In genomic region chr12:6827437-6827894, GRCh38 we compare ENCODE assay signal across 8 cellular contexts. TPM values are rescaled to one million over a fixed set of nuclear protein-coding genes. Genes with fewer than 3 reads are reported as not detected.
DNase-seq lines count a peak whose midpoint lies in the region; ATAC-seq, FAIRE-seq and TF ChIP-seq lines count a peak whose summit lies in the region.

No MANE protein-coding gene starts in this region.

- H3K9me1 ChIP-seq in K562 (ENCODE audit: control insufficient read depth, insufficient read depth, low read length) = no peaks in the 10 kb centered on the region

- peak; percentile 87 for FAIRE-seq in K562 (lab: Jason Lieb, UNC)

- TF ChIP-seq CTCF in SK-N-SH (IDR thresholded peaks at IDR 0.05) = no peak
- TF ChIP-seq CTCF in K562 (IDR thresholded peaks at IDR 0.05 in 2 of 3, conservative IDR thresholded peaks at IDR 0.05 in 1 of 3; ENCODE audit: insufficient read depth in 2 of 3, low read depth in 1 of 3, low read length in 3 of 3) = no peak
- no peak for TF ChIP-seq CTCF in sigmoid colon (IDR thresholded peaks at IDR 0.05)

- H3K27ac ChIP-seq in SK-N-SH (ENCODE audit: low read depth in 2 of 2, low read length in 1 of 2) (peak overlapping the region; percentile 26 to 93), K562 (ENCODE audit: extremely low read depth, low read depth, low read length) (peak overlapping the region; percentile 48; the same call in 1 of the 3 replicates), sigmoid colon (peak overlapping the region; percentile 80 to 91 (median 86))

- POLR2A ChIA-PET in SK-N-SH (lab: Yijun Ruan, JAX) = interaction anchor here (1.0 to 7.0 kb wide), 8 partner anchors 9 to 137 kb away, joined by 3 to 46 read pairs (median 4); partner anchors contain the start of genes CDCA3, MLF2, PTMS and SPSB2
- POLR2A ChIA-PET in K562 (lab: Yijun Ruan, JAX) = interaction anchor here (1.1 to 1.2 kb wide), 2 partner anchors 13 to 46 kb away, joined by 3 to 4 read pairs; partner anchors contain the start of gene SPSB2

- TF ChIP-seq RAD21 in SK-N-SH (IDR thresholded peaks at IDR 0.05; ENCODE audit: low read length) = no peak
- no peak for TF ChIP-seq RAD21 in K562 (CRISPR knock-in tag; conservative IDR thresholded peaks at IDR 0.05 in 1 of 2, IDR thresholded peaks at IDR 0.05 in 1 of 2)

- H4K20me1 ChIP-seq in SK-N-SH (ENCODE audit: insufficient read depth) = 0 out of 2 replicates have a peak, but pooled peaks cover 3% of the 10 kb centered on the region
- no peaks in the 10 kb centered on the region for H4K20me1 ChIP-seq in K562 (replicated peaks; ENCODE audit: control insufficient read depth, insufficient read depth, low read length)

- H2AFZ ChIP-seq in SK-N-SH (ENCODE audit: low read depth) (no peak overlapping the region), K562 (ENCODE audit: low read depth, low read length) (peak overlapping the region; percentile 82)

- peaks cover 8% of the 10 kb centered on the region for H3F3A ChIP-seq in SK-N-SH (replicated peaks; ENCODE audit: insufficient read depth)

- intact Hi-C loops in K562 (cut with micrococcal nuclease) (loop anchor here (2.0 to 10.0 kb wide), 4 partner anchors 50 to 273 kb away; partner anchors contain the start of genes IFFO1 and ZNF384), sigmoid colon (cut with DNase I) (loop anchor here (5.0 kb wide), 2 partner anchors 60 to 210 kb away; partner anchors contain the start of gene PTMS)

- DNase-seq in DMS 273 treated with DMSO at 0.1 percent for 48 hours (lab: John Stamatoyannopoulos, UW) (peak; percentile 41), NCI-H1048 (lab: John Stamatoyannopoulos, UW) (peak; percentile 37), SK-N-SH (peak; percentile 92), K562 (ENCODE audit: extremely low read depth in 1 of 4, low spot score in 3 of 4) (peak; percentile 53 to 86 (median 68)), hypothalamus (lab: John Stamatoyannopoulos, UW) (peak in 36 of 51 donors; percentile 20 to 82 (median 62)), sigmoid colon (peak; percentile 97), mesenteric fat pad (ENCODE audit: low spot score) (no peak)

- H3K9me3 ChIP-seq in SK-N-SH = no peaks in the 10 kb centered on the region
- no peaks in the 10 kb centered on the region for H3K9me3 ChIP-seq in K562 (replicated peaks; ENCODE audit: control insufficient read depth, insufficient read depth, low read depth, low read length)
- no peaks in the 10 kb centered on the region for H3K9me3 ChIP-seq in sigmoid colon

- TF ChIP-seq POLR2A in K562 (conservative IDR thresholded peaks at IDR 0.05) (peak; percentile 50; the same call in 1 of the 2 replicates), sigmoid colon (IDR thresholded peaks at IDR 0.05) (no peak)

- 4% methylated on average over 8 of the region's 8 CpGs for WGBS in SK-N-SH (ENCODE audit: low lambda C conversion rate)
- 11% methylated on average over 7 of the region's 8 CpGs for WGBS in K562 (ENCODE audit: insufficient coverage, low coverage, missing lambda C conversion rate)
- 4 to 12% methylated on average over 8 of the region's 8 CpGs for WGBS in sigmoid colon, 2 donors

- CTCF ChIA-PET in SK-N-SH (lab: Yijun Ruan, JAX) = interaction anchor here (1.0 to 14.1 kb wide), 7 partner anchors 8 to 93 kb away, joined by 3 to 246 read pairs (median 55); partner anchors contain the start of genes CDCA3, GNB3, MLF2 and PTMS
- CTCF ChIA-PET in K562 (lab: Yijun Ruan, JAX; ENCODE audit: low intra/inter-chr PET ratio) = no interaction called here

- no TSS peak for BruUV-seq in K562 (replicated peaks; lab: Mats Ljungman, UMichigan)

- ATAC-seq in K562 (peak; percentile 64), HG03159 (IDR thresholded peaks at IDR 0.05; ENCODE audit: unreplicated experiment) (no peak)

- peaks cover 9 to 22% of the 10 kb centered on the region in 2 experiments for H3K36me3 ChIP-seq in SK-N-SH (replicated peaks in 1 of 2; ENCODE audit: control insufficient read depth in 1 of 2, insufficient read depth in 2 of 2, low read length in 1 of 2)
- H3K36me3 ChIP-seq in K562 (ENCODE audit: control insufficient read depth, insufficient read depth, low read length) = peaks cover 25% of the 10 kb centered on the region; the same call in 1 of the 3 replicates
- peaks cover 0 to 17% (median 6%) of the 10 kb centered on the region in 4 donors for H3K36me3 ChIP-seq in sigmoid colon

- H3K9me2 ChIP-seq in SK-N-SH = no peaks in the 10 kb centered on the region

- H3K4me1 ChIP-seq in SK-N-SH (ENCODE audit: control insufficient read depth in 1 of 2, insufficient read depth in 2 of 2, low read depth in 1 of 2, low read length in 1 of 2) (peaks cover 13 to 48% of the 10 kb centered on the region in 2 experiments; a peak in 3 of 4 replicates), K562 (replicated peaks in 1 of 2; ENCODE audit: control insufficient read depth in 2 of 2, insufficient read depth in 2 of 2, low read length in 2 of 2) (peaks cover 11 to 51% of the 10 kb centered on the region in 2 experiments; a peak in 4 of 5 replicates), sigmoid colon (peaks cover 3 to 52% (median 36%) of the 10 kb centered on the region in 4 donors)

- TF ChIP-seq EP300 in SK-N-SH (IDR thresholded peaks at IDR 0.05; ENCODE audit: borderline replicate concordance in 1 of 2, low read depth in 1 of 2, low read length in 1 of 2) (no peak), K562 (IDR thresholded peaks at IDR 0.05; ENCODE audit: low read length) (no peak), sigmoid colon (IDR thresholded peaks at IDR 0.05) (no peak)

- H3K27me3 ChIP-seq in SK-N-SH (ENCODE audit: insufficient read depth) = no peaks in the 10 kb centered on the region
- peaks cover 0 to 4% of the 10 kb centered on the region in 2 experiments; a peak in 2 of 5 replicates for H3K27me3 ChIP-seq in K562 (ENCODE audit: control insufficient read depth in 2 of 2, insufficient read depth in 2 of 2, low read length in 2 of 2)
- H3K27me3 ChIP-seq in sigmoid colon = no peaks in the 10 kb centered on the region

- H3K79me2 ChIP-seq in SK-N-SH (ENCODE audit: insufficient read depth) = peaks cover 31% of the 10 kb centered on the region
- peaks cover 24% of the 10 kb centered on the region for H3K79me2 ChIP-seq in K562 (ENCODE audit: control insufficient read depth, insufficient read depth, low read length)

- H3K9ac ChIP-seq in SK-N-SH (no peak overlapping the region), K562 (ENCODE audit: insufficient read depth in 1 of 2, low read depth in 2 of 2, low read length in 2 of 2) (peak overlapping the region; percentile 26 to 83; a peak in 2 of 4 replicates)

- in situ Hi-C loops in K562 (cut with MboI) = no loop called here

- H3K4me2 ChIP-seq in SK-N-SH (peak overlapping the region; percentile 40), K562 (ENCODE audit: insufficient read depth, low read length) (peak overlapping the region; percentile 67)

- H3K4me3 ChIP-seq in SK-N-SH (ENCODE audit: low read depth in 2 of 2, low read length in 1 of 2) (peak overlapping the region in 1 of 2 experiments; percentile 18; a peak in 1 of 4 replicates), K562 (no peak overlapping the region), sigmoid colon (peak overlapping the region in 1 of 4 donors; percentile 69)

RNA-seq across cellular contexts. Expression of gene P3H3, which starts 0.7 kb away (rescaled TPM):
- polyA plus RNA-seq in SK-N-SH (2012; rRNA removed) = 49.5 and 74.6 TPM in 2 replicates
- polyA plus RNA-seq in SK-N-SH (2012; cell fraction: cytosol; rRNA removed) = 27.5 and 38.8 TPM in 2 replicates
- polyA plus RNA-seq in SK-N-SH (2012; cell fraction: nucleus; rRNA removed) = 144 and 192 TPM in 2 replicates
- total RNA-seq in K562 (2011; cell fraction: chromatin; rRNA removed; ENCODE audit: low replicate concordance) = 20.0 and 79.4 TPM in 2 replicates
- 58.3 and 59.9 TPM in 2 replicates for total RNA-seq in K562 (2011; cell fraction: nucleolus; rRNA removed)
- 31.2 and 33.2 TPM in 2 replicates for total RNA-seq in K562 (2011; cell fraction: nucleoplasm; rRNA removed)
- 7.1 and 9.5 TPM in 2 replicates for total RNA-seq in K562 (2014; rRNA removed)
- total RNA-seq in K562 (2014; rRNA removed; fragmentation: Illumina TruSeq; extraction: Trizol) = 1.9 and 4.3 TPM in 2 replicates
- total RNA-seq in K562 (2015; rRNA removed; fragmentation: Illumina TruSeq; extraction: Trizol) = 6.6 and 8.0 TPM in 2 replicates
- 14.2 and 15.0 TPM in 2 replicates for total RNA-seq in K562 (2021)
- 4.0 and 10.2 TPM in 2 replicates for polyA plus RNA-seq in K562 (2011; rRNA removed)
- polyA plus RNA-seq in K562 (2011; cell fraction: cytosol; rRNA removed) = 6.0 and 7.6 TPM in 2 replicates
- polyA plus RNA-seq in K562 (2011; cell fraction: nucleus; rRNA removed) = 46.1 and 48.4 TPM in 2 replicates
- 12.1 and 18.5 TPM in 2 replicates for polyA plus RNA-seq in K562 (2012)
- polyA plus RNA-seq in K562 (2014; fragmentation: Illumina TruSeq; extraction: Trizol) = 4.8 and 7.3 TPM in 2 replicates
- under 1 TPM; 0.03 to 0.27 TPM for polyA plus RNA-seq in K562 (2014; fragmentation: Nextera tagmentation; extraction: Ambion mirVana)
- 10.2 and 13.2 TPM in 2 replicates for polyA plus RNA-seq in K562 (2014; rRNA removed)
- 2.6 and 3.3 TPM in 2 replicates for polyA minus RNA-seq in K562 (2011; rRNA and poly(A)+ RNA removed)
- polyA minus RNA-seq in K562 (2011; cell fraction: cytosol; rRNA and poly(A)+ RNA removed) = 5.1 and 8.6 TPM in 2 replicates
- 16.0 and 31.5 TPM in 2 replicates for polyA minus RNA-seq in K562 (2011; cell fraction: nucleus; rRNA and poly(A)+ RNA removed)
- total RNA-seq in sigmoid colon = 10 to 100 TPM; 16.4 to 69.8 (median 20.5) TPM
- 1 to 10 TPM in 2 of 3 donors, under 1 TPM in 1; 0.60 to 6.0 (median 1.2) TPM for polyA plus RNA-seq in sigmoid colon
- 11.1 TPM for total RNA-seq in mesenteric fat pad

RNA-seq across cellular contexts. Expression of gene GPR162, which starts 5.8 kb away (rescaled TPM):
- polyA plus RNA-seq in SK-N-SH (2012; rRNA removed) (16.4 and 18.6 TPM in 2 replicates), K562 (2011; rRNA removed) (1.0 and 2.7 TPM in 2 replicates), K562 (2014; fragmentation: Illumina TruSeq; extraction: Trizol) (1.1 and 1.7 TPM in 2 replicates), K562 (2014; fragmentation: Nextera tagmentation; extraction: Ambion mirVana) (not detected), K562 (2014; rRNA removed) (1.8 and 2.8 TPM in 2 replicates), sigmoid colon (1 to 10 TPM; 1.2 to 7.6 (median 1.8) TPM)
- 7.0 and 10.6 TPM in 2 replicates for polyA plus RNA-seq in SK-N-SH (2012; cell fraction: cytosol; rRNA removed)
- 32.2 and 35.7 TPM in 2 replicates for polyA plus RNA-seq in SK-N-SH (2012; cell fraction: nucleus; rRNA removed)
- 1.5 and 4.5 TPM in 2 replicates for total RNA-seq in K562 (2011; cell fraction: chromatin; rRNA removed; ENCODE audit: low replicate concordance)
- 2.9 and 5.0 TPM in 2 replicates for total RNA-seq in K562 (2011; cell fraction: nucleolus; rRNA removed)
- 1.9 and 2.9 TPM in 2 replicates for total RNA-seq in K562 (2011; cell fraction: nucleoplasm; rRNA removed)
- total RNA-seq in K562 (2014; rRNA removed) (1.1 and 1.7 TPM in 2 replicates), K562 (2014; rRNA removed; fragmentation: Illumina TruSeq; extraction: Trizol) (0.35 and 0.65 TPM in 2 replicates), K562 (2015; rRNA removed; fragmentation: Illumina TruSeq; extraction: Trizol) (0.65 and 1.1 TPM in 2 replicates), K562 (2021) (1.4 and 1.7 TPM in 2 replicates), sigmoid colon (10 to 100 TPM in 2 of 4 donors, 1 to 10 TPM in 2; 6.4 to 16.1 (median 10.2) TPM), mesenteric fat pad (7.0 TPM)
- polyA plus RNA-seq in K562 (2011; cell fraction: cytosol; rRNA removed) = 1.8 and 2.4 TPM in 2 replicates
- 10.2 and 20.1 TPM in 2 replicates for polyA plus RNA-seq in K562 (2011; cell fraction: nucleus; rRNA removed)
- polyA plus RNA-seq in K562 (2012) = 1.6 and 2.0 TPM in 2 replicates
- 0.42 and 0.87 TPM in 2 replicates for polyA minus RNA-seq in K562 (2011; rRNA and poly(A)+ RNA removed)
- 1.9 and 2.2 TPM in 2 replicates for polyA minus RNA-seq in K562 (2011; cell fraction: cytosol; rRNA and poly(A)+ RNA removed)
- 0.67 and 2.7 TPM in 2 replicates for polyA minus RNA-seq in K562 (2011; cell fraction: nucleus; rRNA and poly(A)+ RNA removed)

RNA-seq across cellular contexts. Expression of gene GNB3, which starts 13.3 kb away (rescaled TPM):
- polyA plus RNA-seq in SK-N-SH (2012; rRNA removed) = 12.9 and 13.8 TPM in 2 replicates
- polyA plus RNA-seq in SK-N-SH (2012; cell fraction: cytosol; rRNA removed) = 1.6 and 3.0 TPM in 2 replicates
- 93.1 and 96.5 TPM in 2 replicates for polyA plus RNA-seq in SK-N-SH (2012; cell fraction: nucleus; rRNA removed)
- 21.3 and 60.8 TPM in 2 replicates for total RNA-seq in K562 (2011; cell fraction: chromatin; rRNA removed; ENCODE audit: low replicate concordance)
- 31.3 and 31.9 TPM in 2 replicates for total RNA-seq in K562 (2011; cell fraction: nucleolus; rRNA removed)
- 25.8 and 28.7 TPM in 2 replicates for total RNA-seq in K562 (2011; cell fraction: nucleoplasm; rRNA removed)
- 0.65 and 1.4 TPM in 2 replicates for total RNA-seq in K562 (2014; rRNA removed)
- total RNA-seq in K562 (2014; rRNA removed; fragmentation: Illumina TruSeq; extraction: Trizol) = 0.61 and 1.8 TPM in 2 replicates
- 2.0 and 2.2 TPM in 2 replicates for total RNA-seq in K562 (2015; rRNA removed; fragmentation: Illumina TruSeq; extraction: Trizol)
- 3.4 and 4.5 TPM in 2 replicates for total RNA-seq in K562 (2021)
- polyA plus RNA-seq in K562 (2011; rRNA removed) = 1.9 and 6.8 TPM in 2 replicates
- polyA plus RNA-seq in K562 (2011; cell fraction: cytosol; rRNA removed) = 2.3 and 4.7 TPM in 2 replicates
- 36.2 and 42.6 TPM in 2 replicates for polyA plus RNA-seq in K562 (2011; cell fraction: nucleus; rRNA removed)
- polyA plus RNA-seq in K562 (2012) = 4.7 and 6.6 TPM in 2 replicates
- 3.6 and 5.8 TPM in 2 replicates for polyA plus RNA-seq in K562 (2014; fragmentation: Illumina TruSeq; extraction: Trizol)
- 1 to 10 TPM; 1.5 to 2.4 TPM for polyA plus RNA-seq in K562 (2014; fragmentation: Nextera tagmentation; extraction: Ambion mirVana)
- polyA plus RNA-seq in K562 (2014; rRNA removed) = 2.9 and 6.1 TPM in 2 replicates
- polyA minus RNA-seq in K562 (2011; rRNA and poly(A)+ RNA removed) = 0.84 and 2.3 TPM in 2 replicates
- polyA minus RNA-seq in K562 (2011; cell fraction: cytosol; rRNA and poly(A)+ RNA removed) = 1.8 TPM in 1 of 2 replicates, not detected in the other
- 4.6 and 8.8 TPM in 2 replicates for polyA minus RNA-seq in K562 (2011; cell fraction: nucleus; rRNA and poly(A)+ RNA removed)
- 1 to 10 TPM in 3 of 4 donors, under 1 TPM in 1; 0.36 to 8.9 (median 2.2) TPM for total RNA-seq in sigmoid colon
- 1 to 10 TPM in 2 of 3 donors, under 1 TPM in 1; 0.46 to 1.2 (median 1.1) TPM for polyA plus RNA-seq in sigmoid colon
- 1.2 TPM for total RNA-seq in mesenteric fat pad

RNA-seq across cellular contexts. Expression of gene CDCA3, which starts 23.6 kb away (rescaled TPM):
- polyA plus RNA-seq in SK-N-SH (2012; rRNA removed) = 33.0 and 34.0 TPM in 2 replicates
- polyA plus RNA-seq in SK-N-SH (2012; cell fraction: cytosol; rRNA removed) = 18.8 and 25.0 TPM in 2 replicates
- 49.3 and 55.0 TPM in 2 replicates for polyA plus RNA-seq in SK-N-SH (2012; cell fraction: nucleus; rRNA removed)
- 76.2 and 111 TPM in 2 replicates for total RNA-seq in K562 (2011; cell fraction: chromatin; rRNA removed; ENCODE audit: low replicate concordance)
- 89.6 and 97.7 TPM in 2 replicates for total RNA-seq in K562 (2011; cell fraction: nucleolus; rRNA removed)
- total RNA-seq in K562 (2011; cell fraction: nucleoplasm; rRNA removed) = 82.1 and 89.9 TPM in 2 replicates
- total RNA-seq in K562 (2014; rRNA removed) = 55.1 and 71.3 TPM in 2 replicates
- 37.5 and 38.9 TPM in 2 replicates for total RNA-seq in K562 (2014; rRNA removed; fragmentation: Illumina TruSeq; extraction: Trizol)
- total RNA-seq in K562 (2015; rRNA removed; fragmentation: Illumina TruSeq; extraction: Trizol) = 62.3 and 62.7 TPM in 2 replicates
- 47.2 and 47.4 TPM in 2 replicates for total RNA-seq in K562 (2021)
- 57.3 and 65.6 TPM in 2 replicates for polyA plus RNA-seq in K562 (2011; rRNA removed)
- polyA plus RNA-seq in K562 (2011; cell fraction: cytosol; rRNA removed) = 85.3 and 132 TPM in 2 replicates
- polyA plus RNA-seq in K562 (2011; cell fraction: nucleus; rRNA removed) = 187 and 242 TPM in 2 replicates
- polyA plus RNA-seq in K562 (2012) = 54.6 and 57.3 TPM in 2 replicates
- 80.8 and 86.3 TPM in 2 replicates for polyA plus RNA-seq in K562 (2014; fragmentation: Illumina TruSeq; extraction: Trizol)
- 10 to 100 TPM; 24.2 to 30.6 TPM for polyA plus RNA-seq in K562 (2014; fragmentation: Nextera tagmentation; extraction: Ambion mirVana)
- 80.3 and 103 TPM in 2 replicates for polyA plus RNA-seq in K562 (2014; rRNA removed)
- polyA minus RNA-seq in K562 (2011; rRNA and poly(A)+ RNA removed) = 32.5 and 43.7 TPM in 2 replicates
- 44.4 and 45.3 TPM in 2 replicates for polyA minus RNA-seq in K562 (2011; cell fraction: cytosol; rRNA and poly(A)+ RNA removed)
- polyA minus RNA-seq in K562 (2011; cell fraction: nucleus; rRNA and poly(A)+ RNA removed) = 54.7 and 69.0 TPM in 2 replicates
- total RNA-seq in sigmoid colon = 1 to 10 TPM in 1 of 4 donors, under 1 TPM in 3; 0.33 to 2.8 (median 0.45) TPM
- polyA plus RNA-seq in sigmoid colon = 10 to 100 TPM in 1 of 3 donors, 1 to 10 TPM in 2; 4.8 to 31.2 (median 8.6) TPM
- total RNA-seq in mesenteric fat pad = 0.16 TPM

RNA-seq across cellular contexts. Expression of gene USP5, which starts 24.5 kb away (rescaled TPM):
- polyA plus RNA-seq in SK-N-SH (2012; rRNA removed) (97.2 and 100 TPM in 2 replicates), K562 (2011; rRNA removed) (48.6 and 52.9 TPM in 2 replicates), K562 (2014; fragmentation: Illumina TruSeq; extraction: Trizol) (72.8 and 91.3 TPM in 2 replicates), K562 (2014; fragmentation: Nextera tagmentation; extraction: Ambion mirVana) (1 to 10 TPM; 1.4 to 3.4 TPM), K562 (2014; rRNA removed) (44.9 and 45.4 TPM in 2 replicates), sigmoid colon (10 to 100 TPM; 25.4 to 51.5 (median 26.4) TPM)
- 46.4 and 64.2 TPM in 2 replicates for polyA plus RNA-seq in SK-N-SH (2012; cell fraction: cytosol; rRNA removed)
- 203 and 208 TPM in 2 replicates for polyA plus RNA-seq in SK-N-SH (2012; cell fraction: nucleus; rRNA removed)
- 34.6 and 100 TPM in 2 replicates for total RNA-seq in K562 (2011; cell fraction: chromatin; rRNA removed; ENCODE audit: low replicate concordance)
- 63.3 and 65.9 TPM in 2 replicates for total RNA-seq in K562 (2011; cell fraction: nucleolus; rRNA removed)
- 36.9 and 44.7 TPM in 2 replicates for total RNA-seq in K562 (2011; cell fraction: nucleoplasm; rRNA removed)
- total RNA-seq in K562 (2014; rRNA removed) (64.3 and 69.8 TPM in 2 replicates), K562 (2014; rRNA removed; fragmentation: Illumina TruSeq; extraction: Trizol) (26.3 and 32.5 TPM in 2 replicates), K562 (2015; rRNA removed; fragmentation: Illumina TruSeq; extraction: Trizol) (59.4 and 59.8 TPM in 2 replicates), K562 (2021) (103 and 107 TPM in 2 replicates), sigmoid colon (10 to 100 TPM; 37.1 to 44.7 (median 41.5) TPM), mesenteric fat pad (74.8 TPM)
- 43.0 and 64.9 TPM in 2 replicates for polyA plus RNA-seq in K562 (2011; cell fraction: cytosol; rRNA removed)
- polyA plus RNA-seq in K562 (2011; cell fraction: nucleus; rRNA removed) = 84.2 and 119 TPM in 2 replicates
- polyA plus RNA-seq in K562 (2012) = 53.9 and 72.4 TPM in 2 replicates
- 54.8 and 77.1 TPM in 2 replicates for polyA minus RNA-seq in K562 (2011; rRNA and poly(A)+ RNA removed)
- polyA minus RNA-seq in K562 (2011; cell fraction: cytosol; rRNA and poly(A)+ RNA removed) = 44.9 and 47.5 TPM in 2 replicates
- 22.6 and 28.9 TPM in 2 replicates for polyA minus RNA-seq in K562 (2011; cell fraction: nucleus; rRNA and poly(A)+ RNA removed)
